ENCODE assay signal across 18 cellular contexts in genomic region chr22:26797910-26798309, GRCh38.
A peak's percentile ranks its signal among the peaks of the same experiment; 100 is the strongest.
DNase-seq lines count a peak whose midpoint lies in the region; ATAC-seq, FAIRE-seq and TF ChIP-seq lines count a peak whose summit lies in the region.
"Had no signal": no experiment of that assay in that cellular context is flagged by ENCODE, and none has a peak within 500 bp of the region (broad histone marks: within the 10 kb centered on the region; RNA-seq: fewer than 3 reads in every experiment).

No MANE protein-coding gene starts in this region.

- H3F3A ChIP-seq in DOHH2 (ENCODE audit: control insufficient read depth, insufficient read depth) (no peaks in the 10 kb centered on the region), OCI-LY1 (ENCODE audit: insufficient read depth, low read length) (no peaks in the 10 kb centered on the region)

- TF ChIP-seq CTCF in 22Rv1 (IDR thresholded peaks at IDR 0.05) (peak; percentile 45), DOHH2 (IDR thresholded peaks at IDR 0.05; ENCODE audit: low read depth, low read length, poor library complexity, severe bottlenecking) (peak; percentile 44), OCI-LY1 (IDR thresholded peaks at IDR 0.05; ENCODE audit: low read length) (peak; percentile 31; the same call in 1 of the 2 replicates), H1 (IDR thresholded peaks at IDR 0.05; ENCODE audit: control extremely low read depth in 1 of 3, insufficient read depth in 1 of 3, low read depth in 1 of 3, low read length in 3 of 3) (peak; percentile 52 to 79 (median 64); a peak in 3 of 4 replicates), left lung (IDR thresholded peaks at IDR 0.05) (no peak), adrenal gland (IDR thresholded peaks at IDR 0.05) (no peak)

- no peak overlapping the region for H2BK20ac ChIP-seq in H1 (ENCODE audit: low read length)

- H3K79me2 ChIP-seq in DOHH2 (ENCODE audit: control insufficient read depth, low read length) (no peaks in the 10 kb centered on the region), OCI-LY1 (ENCODE audit: insufficient read depth, low read length) (no peaks in the 10 kb centered on the region), H1 (ENCODE audit: control insufficient read depth in 1 of 2, insufficient read depth in 2 of 2, low read length in 2 of 2) (no peaks in the 10 kb centered on the region)

- H2AK5ac ChIP-seq in H1 (ENCODE audit: low read depth, low read length), result no peak overlapping the region

- no peaks in the 10 kb centered on the region for H3K4me1 ChIP-seq in DOHH2 (ENCODE audit: control insufficient read depth, low read length)
- H3K4me1 ChIP-seq in OCI-LY1 (ENCODE audit: insufficient read depth, low read length, severe bottlenecking), result no peaks in the 10 kb centered on the region
- H3K4me1 ChIP-seq in H1 (replicated peaks in 1 of 4; ENCODE audit: control insufficient read depth in 3 of 4, insufficient read depth in 4 of 4, low read length in 3 of 4), result peaks cover 2 to 13% (median 7%) of the 10 kb centered on the region in 4 experiments
- no peaks in the 10 kb centered on the region for H3K4me1 ChIP-seq in left lung
- H3K4me1 ChIP-seq in adrenal gland (replicated peaks in 1 of 2), result no peaks in the 10 kb centered on the region
- H3K4me1 ChIP-seq: ascending aorta, heart right ventricle had no signal

- H3K27ac ChIP-seq in 22Rv1 (no peak overlapping the region), DOHH2 (ENCODE audit: low read depth, low read length) (no peak overlapping the region), OCI-LY1 (ENCODE audit: low read depth, low read length, poor library complexity, severe bottlenecking) (no peak overlapping the region), H1 (ENCODE audit: low read depth, low read length) (no peak overlapping the region), left lung (no peak overlapping the region), adrenal gland (no peak overlapping the region)
- H3K27ac ChIP-seq: ascending aorta, coronary artery, heart right ventricle had no signal

- H2BK120ac ChIP-seq in H1 (replicated peaks; ENCODE audit: low read depth, low read length), result no peak overlapping the region

- H3K9me3 ChIP-seq in DOHH2 (ENCODE audit: control insufficient read depth, insufficient read depth, low read length) (no peaks in the 10 kb centered on the region), OCI-LY1 (ENCODE audit: low read length) (no peaks in the 10 kb centered on the region), H1 (ENCODE audit: insufficient read depth in 2 of 2, low read depth in 1 of 2, low read length in 1 of 2) (no peaks in the 10 kb centered on the region), left lung (no peaks in the 10 kb centered on the region), adrenal gland (replicated peaks in 1 of 3) (no peaks in the 10 kb centered on the region)
- H3K9me3 ChIP-seq: ascending aorta, heart right ventricle had no signal

- intact Hi-C loops in left lung (cut with DNase I), result no loop called here
- intact Hi-C loops in adrenal gland (cut with DNase I), result no loop called here

- H4K5ac ChIP-seq in H1 (ENCODE audit: insufficient read length, low read depth, low read length), result no peak overlapping the region

- TF ChIP-seq RAD21 in H1 (IDR thresholded peaks at IDR 0.05 in 1 of 2, conservative IDR thresholded peaks at IDR 0.05 in 1 of 2; ENCODE audit: low read depth in 2 of 2, low read length in 2 of 2), result peak; percentile 64 to 67

- H2BK15ac ChIP-seq in H1 (ENCODE audit: low read length), result no peak overlapping the region

- no peak overlapping the region for H2BK12ac ChIP-seq in H1 (ENCODE audit: low read depth, low read length)

- H3K14ac ChIP-seq in H1 (ENCODE audit: insufficient read length), result no peak overlapping the region

- WGBS in H1 (ENCODE audit: extremely low coverage in 1 of 2, insufficient coverage in 1 of 2, insufficient read length in 1 of 2, insufficient replicate concordance in 2 of 2, low coverage in 1 of 2, low lambda C conversion rate in 2 of 2, missing lambda C conversion rate in 1 of 2), 2 experiments, result 69% methylated on average over 8 of the region's 8 CpGs; no CpG with 5 or more reads in 1 of the 2 experiments
- WGBS in adrenal gland, 4 donors, result 92 to 97% (median 95%) methylated on average over 8 of the region's 8 CpGs

- no peak for TF ChIP-seq POLR2A in H1 (IDR thresholded peaks at IDR 0.05; ENCODE audit: control extremely low read depth in 1 of 2, low read depth in 2 of 2, low read length in 2 of 2)
- no peak for TF ChIP-seq POLR2A in adrenal gland (IDR thresholded peaks at IDR 0.05)

- H3K4me2 ChIP-seq in DOHH2 (ENCODE audit: low read length) (no peak overlapping the region), OCI-LY1 (ENCODE audit: low read length) (no peak overlapping the region), H1 (ENCODE audit: insufficient read depth in 1 of 2, low read depth in 2 of 2, low read length in 2 of 2) (no peak overlapping the region)

- H4K20me1 ChIP-seq in DOHH2 (ENCODE audit: control insufficient read depth, insufficient read depth, low read depth, low read length), result no peaks in the 10 kb centered on the region
- no peaks in the 10 kb centered on the region for H4K20me1 ChIP-seq in OCI-LY1 (ENCODE audit: insufficient read depth, low read length)
- no peaks in the 10 kb centered on the region for H4K20me1 ChIP-seq in H1 (replicated peaks in 1 of 2; ENCODE audit: control insufficient read depth in 1 of 2, insufficient read depth in 2 of 2, low read length in 2 of 2)

- DNase-seq in H1 (ENCODE audit: low read depth in 1 of 2, low spot score in 2 of 2) (peak in 1 of 2 experiments; percentile 78), left lung (no peak), adrenal gland (no peak)
- DNase-seq: activated effector memory CD4-positive, alpha-beta T cell treated with anti-CD3 and anti-CD28 coated beads, Interleukin-2, amount 50 U/mL, for 16 hours; DMS79; heart right ventricle; NCI-H1694 treated with DMSO at 0.1 percent for 48 hours; NCI-H510A treated with DMSO at 0.1 percent for 48 hours; posterior cingulate gyrus; stimulated activated naive CD8-positive, alpha-beta T cell treated with anti-CD3 and anti-CD28 coated beads, Interleukin-15, Interleukin-2, amounts not matched to agents 100 U/mL and 50 U/mL, for 24 hours had no signal

- H3K4me3 ChIP-seq in DOHH2 (ENCODE audit: low read length) (no peak overlapping the region), OCI-LY1 (ENCODE audit: low read depth, low read length, poor library complexity, severe bottlenecking) (no peak overlapping the region), H1 (ENCODE audit: extremely low read depth in 1 of 4, insufficient read depth in 2 of 4, low read depth in 3 of 4, low read length in 4 of 4) (no peak overlapping the region), left lung (no peak overlapping the region), adrenal gland (no peak overlapping the region)
- H3K4me3 ChIP-seq: ascending aorta, coronary artery, heart right ventricle had no signal

- H3K23me2 ChIP-seq in H1 (ENCODE audit: low read depth, low read length), result no peaks in the 10 kb centered on the region; the same call in 1 of the 2 replicates

- CTCF ChIA-PET in H1 (lab: Charles Lee; ENCODE audit: partially characterized antibody), result interaction anchor here (1.6 kb wide), 1 partner anchor 8 kb away, joined by 4 read pairs; no protein-coding TSS in a partner anchor

- TF ChIP-seq EP300 in H1 (IDR thresholded peaks at IDR 0.05; ENCODE audit: borderline replicate concordance in 1 of 2, low read depth in 2 of 2, low read length in 2 of 2), result no peak

- no peak for FAIRE-seq in H1 (lab: Jason Lieb, UNC)
- FAIRE-seq: H54 had no signal

- H3K23ac ChIP-seq in H1 (ENCODE audit: insufficient read length), result no peak overlapping the region

- no peak overlapping the region for H4K8ac ChIP-seq in H1 (ENCODE audit: extremely low read depth, insufficient read depth, low read length)

- no peak overlapping the region for H4K91ac ChIP-seq in H1 (replicated peaks; ENCODE audit: insufficient read length, low read length)

- H3K36me3 ChIP-seq in DOHH2 (ENCODE audit: control insufficient read depth, low read length) (no peaks in the 10 kb centered on the region), OCI-LY1 (ENCODE audit: insufficient read depth, low read length) (no peaks in the 10 kb centered on the region; the same call in 1 of the 2 replicates), H1 (ENCODE audit: control insufficient read depth in 2 of 4, insufficient read depth in 4 of 4, low read length in 3 of 4) (no peaks in the 10 kb centered on the region), left lung (peaks cover 0 to 4% of the 10 kb centered on the region in 2 donors), adrenal gland (replicated peaks in 1 of 2) (no peaks in the 10 kb centered on the region)

- no peak overlapping the region for H3K56ac ChIP-seq in H1 (replicated peaks; ENCODE audit: insufficient read length, low read depth, low read length)

- no peak overlapping the region for H2BK5ac ChIP-seq in H1 (ENCODE audit: low read depth, low read length)

- H3K4ac ChIP-seq in H1 (replicated peaks; ENCODE audit: insufficient read length, low read depth, low read length), result no peak overlapping the region

- no peak for ATAC-seq in HG03039 (IDR thresholded peaks at IDR 0.05; ENCODE audit: unreplicated experiment)
- ATAC-seq in left lung, result no peak
- no peak for ATAC-seq in GM21723 (IDR thresholded peaks at IDR 0.05; ENCODE audit: unreplicated experiment)
- ATAC-seq: stimulated activated naive CD8-positive, alpha-beta T cell treated with anti-CD3 and anti-CD28 coated beads, Interleukin-15, Interleukin-2, amounts not matched to agents 100 U/mL and 50 U/mL, for 24 hours had no signal

- H3K27me3 ChIP-seq in DOHH2 (ENCODE audit: control insufficient read depth, low read length), result no peaks in the 10 kb centered on the region
- no peaks in the 10 kb centered on the region for H3K27me3 ChIP-seq in OCI-LY1 (ENCODE audit: insufficient read depth, low read length)
- no peaks in the 10 kb centered on the region for H3K27me3 ChIP-seq in H1 (replicated peaks in 1 of 4; ENCODE audit: control insufficient read depth in 3 of 4, extremely low read depth in 1 of 4, insufficient read depth in 3 of 4, low read length in 3 of 4)
- H3K27me3 ChIP-seq in left lung, result no peaks in the 10 kb centered on the region
- no peaks in the 10 kb centered on the region for H3K27me3 ChIP-seq in adrenal gland
- H3K27me3 ChIP-seq: ascending aorta, heart right ventricle had no signal

- POLR2A ChIA-PET in H1 (lab: Charles Lee; ENCODE audit: partially characterized antibody), result no interaction called here

- H3K9ac ChIP-seq in OCI-LY1 (ENCODE audit: low read length) (no peak overlapping the region), H1 (replicated peaks in 1 of 4; ENCODE audit: extremely low read depth in 1 of 4, low read depth in 3 of 4, low read length in 3 of 4) (no peak overlapping the region)

- H3K79me1 ChIP-seq in H1 (ENCODE audit: low read depth, low read length), result no peaks in the 10 kb centered on the region

- H2AFZ ChIP-seq in OCI-LY1 (ENCODE audit: low read length) (no peak overlapping the region), H1 (ENCODE audit: low read length) (no peak overlapping the region)

- H3K9me2 ChIP-seq in DOHH2 (replicated peaks; ENCODE audit: control insufficient read depth, low read length) (no peaks in the 10 kb centered on the region), OCI-LY1 (ENCODE audit: low read depth, low read length) (no peaks in the 10 kb centered on the region)

- no peak overlapping the region for H3K18ac ChIP-seq in H1 (ENCODE audit: extremely low read depth, low read length)

TF ChIP-seq in H1, 55 proteins besides CTCF, POLR2A, EP300 and RAD21 (continues in another document):
- peak; percentile 43; the same call in 1 of the 2 replicates for TF ChIP-seq KDM1A (IDR thresholded peaks at IDR 0.05; ENCODE audit: borderline replicate concordance, low read length)

Comparison
In these comparisons a context has a peak if more than half of its experiments do, and no peak if none do; other contexts are left out.
1. CTCF ChIP-seq: peak in 22Rv1 (single experiment), DOHH2 (single experiment), OCI-LY1 (single experiment) and H1 (3 of 3); none in left lung (0 of 2) and adrenal gland (0 of 6).